8 cellular contexts compared by ENCODE assay signal in genomic region chr3:165837058-165837525, GRCh38. TPM values are rescaled to one million over a fixed set of nuclear protein-coding genes. Genes with fewer than 3 reads are reported as not detected.
DNase-seq lines count a peak whose midpoint lies in the region; ATAC-seq and TF ChIP-seq lines count a peak whose summit lies in the region.

Gene BCHE, minus strand, starts transcription at chr3:165837423. Its CDS starts 6,390 bp downstream, at chr3:165831033.

- no peak within 1 kb of the TSS for H2AFZ ChIP-seq in MM.1S (ENCODE audit: low read length)

- no peaks in the 10 kb centered on the region for H4K20me1 ChIP-seq in MM.1S (ENCODE audit: insufficient read depth, low read length)

- POLR2A ChIA-PET in Panc1 (lab: Charles Lee): no interaction called here

- no peak for TF ChIP-seq CTCF in Panc1 (IDR thresholded peaks at IDR 0.05)
- no peak for TF ChIP-seq CTCF in foreskin keratinocyte (conservative IDR thresholded peaks at IDR 0.05)
- TF ChIP-seq CTCF in psoas muscle (IDR thresholded peaks at IDR 0.05): no peak
- TF ChIP-seq CTCF in MM.1S (IDR thresholded peaks at IDR 0.05; ENCODE audit: low read length): no peak

- ATAC-seq in GM18867 (IDR thresholded peaks at IDR 0.05; ENCODE audit: unreplicated experiment) (peak; percentile 74), Panc1 (peak; percentile 72), foreskin keratinocyte (peak; percentile 88), psoas muscle (no peak), GM18873 (IDR thresholded peaks at IDR 0.05; ENCODE audit: low FRiP score, unreplicated experiment) (no peak)

- H3K4me1 ChIP-seq in Panc1 (ENCODE audit: control insufficient read depth, insufficient read depth, low read length): peaks cover 7% of the 10 kb centered on the region; the same call in 1 of the 2 replicates
- H3K4me1 ChIP-seq in foreskin keratinocyte: peaks cover 19% of the 10 kb centered on the region
- H3K4me1 ChIP-seq in psoas muscle: no peaks in the 10 kb centered on the region
- H3K4me1 ChIP-seq in MM.1S (ENCODE audit: low read length): no peaks in the 10 kb centered on the region

- DNase-seq in Panc1 (ENCODE audit: low read depth, low spot score) (peak; percentile 30), foreskin keratinocyte (peak; percentile 56 to 61), psoas muscle (peak; percentile 23 to 50), mucosa of gallbladder (ENCODE audit: low spot score) (no peak), MM.1S (no peak), NAMALWA (ENCODE audit: low spot score) (no peak)

- in situ Hi-C loops in Panc1 (cut with HindIII; ENCODE audit: low pct_unique_long_range_greater_than_20kb, low sequenced_read_pairs): no loop called here

- H3K9me3 ChIP-seq in Panc1 (ENCODE audit: control insufficient read depth, insufficient read depth, low read depth, low read length) (no peaks in the 10 kb centered on the region), psoas muscle (no peaks in the 10 kb centered on the region), MM.1S (replicated peaks; ENCODE audit: insufficient read depth, low read length) (no peaks in the 10 kb centered on the region)

- CTCF ChIA-PET in Panc1 (lab: Charles Lee): no interaction called here

- no peaks in the 10 kb centered on the region for H3K9me2 ChIP-seq in MM.1S (replicated peaks; ENCODE audit: insufficient read depth, low read length)

- WGBS in psoas muscle, 3 donors: 2 to 5% (median 2%) methylated on average over 6 of the region's 6 CpGs

- no peak within 1 kb of the TSS for H3K4me2 ChIP-seq in MM.1S (ENCODE audit: low read depth, low read length)

- H3F3A ChIP-seq in MM.1S (ENCODE audit: insufficient read depth, low read length): no peaks in the 10 kb centered on the region

- H3K4me3 ChIP-seq in Panc1 (ENCODE audit: low read depth in 2 of 2, low read length in 2 of 2) (peak within 1 kb of the TSS; percentile 21 to 26), psoas muscle (peak within 1 kb of the TSS; percentile 37), MM.1S (ENCODE audit: low read length) (no peak within 1 kb of the TSS)

- H3K27ac ChIP-seq in Panc1 (ENCODE audit: low read length): 0 out of 2 replicates have a peak within 1 kb of the TSS, but pooled peaks have one; percentile 9
- H3K27ac ChIP-seq in foreskin keratinocyte: no peak within 1 kb of the TSS
- H3K27ac ChIP-seq in psoas muscle: no peak within 1 kb of the TSS
- H3K27ac ChIP-seq in MM.1S (ENCODE audit: low read length): no peak within 1 kb of the TSS

- no peak within 1 kb of the TSS for H3K9ac ChIP-seq in MM.1S (ENCODE audit: low read length)

- intact Hi-C loops in Panc1 (cut with micrococcal nuclease; ENCODE audit: unreplicated experiment): no loop called here
- intact Hi-C loops in psoas muscle (cut with DNase I): no loop called here

- H3K27me3 ChIP-seq in Panc1 (ENCODE audit: control insufficient read depth, insufficient read depth, low read length) (no peaks in the 10 kb centered on the region), foreskin keratinocyte (no peaks in the 10 kb centered on the region), psoas muscle (ENCODE audit: insufficient read depth in 3 of 3, low read length in 2 of 3) (no peaks in the 10 kb centered on the region), MM.1S (replicated peaks; ENCODE audit: insufficient read depth, low read length) (no peaks in the 10 kb centered on the region)

- H3K79me2 ChIP-seq in MM.1S (ENCODE audit: low read length): no peaks in the 10 kb centered on the region

- no peaks in the 10 kb centered on the region for H3K36me3 ChIP-seq in Panc1 (ENCODE audit: control insufficient read depth, insufficient read depth, low read length)
- H3K36me3 ChIP-seq in psoas muscle (ENCODE audit: insufficient read depth in 1 of 2, low read depth in 1 of 2): no peaks in the 10 kb centered on the region
- no peaks in the 10 kb centered on the region for H3K36me3 ChIP-seq in MM.1S (replicated peaks; ENCODE audit: insufficient read depth, low read length)

- BruUV-seq in Panc1 (replicated peaks; lab: Mats Ljungman, UMichigan): no TSS peak

RNA-seq across cellular contexts. Expression of gene BCHE, which starts in this region (rescaled TPM):
- total RNA-seq in Panc1 (2021; ENCODE audit: unreplicated experiment) (1.5 TPM), foreskin keratinocyte (2.8 and 3.7 TPM in 2 replicates), psoas muscle (1 to 10 TPM in 3 of 4 donors, under 1 TPM in 1; 0.87 to 1.9 (median 1.2) TPM), mucosa of gallbladder (4.0 TPM)
- 1.1 TPM for polyA plus RNA-seq in Panc1 (2012; ENCODE audit: insufficient read length)
- polyA plus RNA-seq in foreskin keratinocyte (1.5 and 3.3 TPM in 2 replicates), psoas muscle (1 to 10 TPM in 2 of 3 donors, under 1 TPM in 1; 0.70 to 2.5 (median 1.0) TPM)

Comparison
In these comparisons a context has a peak if more than half of its experiments do, and no peak if none do; other contexts are left out.
1. ATAC-seq: peak in GM18867 (single experiment), Panc1 (single experiment) and foreskin keratinocyte (single experiment); none in psoas muscle (0 of 4) and GM18873 (single experiment).
2. DNase-seq: peak in Panc1 (single experiment), foreskin keratinocyte (2 of 2) and psoas muscle (2 of 2); none in mucosa of gallbladder (single experiment), MM.1S (single experiment) and NAMALWA (single experiment).